ENCODE assay signal across 28 cellular contexts in genomic region chr6:13653296-13653695, GRCh38. TPM values are rescaled to one million over a fixed set of nuclear protein-coding genes. Genes with fewer than 3 reads are reported as not detected.
DNase-seq lines count a peak whose midpoint lies in the region; ATAC-seq and TF ChIP-seq lines count a peak whose summit lies in the region.
"Had no signal": no experiment of that assay in that cellular context is flagged by ENCODE, and none has a peak within 500 bp of the region (broad histone marks: within the 10 kb centered on the region; RNA-seq: fewer than 3 reads in every experiment).

No MANE protein-coding gene starts in this region.

- H3K27me3 Mint-ChIP-seq in activated naive CD8-positive, alpha-beta T cell treated with anti-CD3 and anti-CD28 coated beads, Interleukin-2, amount 50 U/mL, for 24 hours: no peaks in the 10 kb centered on the region
- H3K27me3 Mint-ChIP-seq in activated naive CD8-positive, alpha-beta T cell treated with anti-CD3 and anti-CD28 coated beads for 36 hours: no peaks in the 10 kb centered on the region
- H3K27me3 Mint-ChIP-seq: activated CD8-positive, alpha-beta T cell treated with anti-CD3 and anti-CD28 coated beads for 36 hours; activated naive CD4-positive, alpha-beta T cell treated with anti-CD3 and anti-CD28 coated beads, Interleukin-2, amount 10 ng/mL, durations not matched to agents 7 days and 5 days; type B pancreatic cell had no signal

- H3K4me3 ChIP-seq in adipocyte (ENCODE audit: low read length) (no peak overlapping the region), fibroblast of villous mesenchyme (ENCODE audit: low read depth, low read length) (no peak overlapping the region)
- H3K4me3 ChIP-seq: mucosa of descending colon, PC-9, SJCRH30, smooth muscle cell, stomach had no signal

- H3K4me3 Mint-ChIP-seq in activated naive CD8-positive, alpha-beta T cell treated with anti-CD3 and anti-CD28 coated beads, Interleukin-2, amount 50 U/mL, for 24 hours: no peak overlapping the region
- H3K4me3 Mint-ChIP-seq in activated naive CD8-positive, alpha-beta T cell treated with anti-CD3 and anti-CD28 coated beads for 36 hours: no peak overlapping the region
- H3K4me3 Mint-ChIP-seq: activated CD8-positive, alpha-beta T cell treated with anti-CD3 and anti-CD28 coated beads for 36 hours; activated naive CD4-positive, alpha-beta T cell treated with anti-CD3 and anti-CD28 coated beads, Interleukin-2, amount 10 ng/mL, durations not matched to agents 7 days and 5 days; activated T-cell treated with anti-CD3 and anti-CD28 coated beads, Interleukin-2, amount 50 U/mL, for 4 hours; neural crest cell; type B pancreatic cell; WTC11 had no signal

- peaks cover 29% of the 10 kb centered on the region for H3K36me3 ChIP-seq in adipocyte (ENCODE audit: control insufficient read depth, insufficient read depth, low read length, severe bottlenecking)

- no peak overlapping the region for H3K27ac Mint-ChIP-seq in activated naive CD8-positive, alpha-beta T cell treated with anti-CD3 and anti-CD28 coated beads, Interleukin-2, amount 50 U/mL, for 24 hours
- no peak overlapping the region for H3K27ac Mint-ChIP-seq in activated naive CD8-positive, alpha-beta T cell treated with anti-CD3 and anti-CD28 coated beads for 36 hours
- H3K27ac Mint-ChIP-seq: activated CD8-positive, alpha-beta T cell treated with anti-CD3 and anti-CD28 coated beads for 36 hours; activated naive CD4-positive, alpha-beta T cell treated with anti-CD3 and anti-CD28 coated beads, Interleukin-2, amount 10 ng/mL, durations not matched to agents 7 days and 5 days; type B pancreatic cell; WTC11 had no signal

- H3K9ac ChIP-seq in adipocyte (ENCODE audit: low read length): no peak overlapping the region
- H3K9ac ChIP-seq: KMS-11 had no signal

- DNase-seq in activated naive CD8-positive, alpha-beta T cell treated with anti-CD3 and anti-CD28 coated beads, Interleukin-2, amount 50 U/mL, for 24 hours: no peak
- DNase-seq in activated naive CD8-positive, alpha-beta T cell treated with anti-CD3 and anti-CD28 coated beads for 36 hours: no peak
- DNase-seq in adipocyte (ENCODE audit: low read depth): peak; percentile 56
- DNase-seq in fibroblast of villous mesenchyme (ENCODE audit: low read depth): peak; percentile 50
- DNase-seq in renal cortical epithelial cell (ENCODE audit: low read depth): peak; percentile 38
- DNase-seq in NCI-H2227 (lab: John Stamatoyannopoulos, UW; ENCODE audit: unreplicated experiment): no peak
- DNase-seq: 8988T; activated CD8-positive, alpha-beta T cell treated with anti-CD3 and anti-CD28 coated beads for 36 hours; activated naive CD4-positive, alpha-beta T cell treated with anti-CD3 and anti-CD28 coated beads, Interleukin-2, amount 10 ng/mL, durations not matched to agents 7 days and 5 days; activated T-cell treated with anti-CD3 and anti-CD28 coated beads, Interleukin-2, amount 50 U/mL, for 4 hours; head of caudate nucleus; left ventricle myocardium superior; mucosa of descending colon; NCI-H187 treated with DMSO at 0.1 percent for 48 hours; NCI-H226; NCI-H82; PC-9; SJCRH30; stimulated activated CD4-positive, alpha-beta T cell treated with anti-CD3 and anti-CD28 coated beads, Interleukin-4, amount 100 ng/mL, for 1 hour; stomach; T-helper 2 cell had no signal

- no peaks in the 10 kb centered on the region for H3K4me1 ChIP-seq in adipocyte (ENCODE audit: control insufficient read depth, insufficient read depth, low read length)
- H3K4me1 ChIP-seq: SJCRH30 had no signal

- H3K9me3 Mint-ChIP-seq in activated naive CD8-positive, alpha-beta T cell treated with anti-CD3 and anti-CD28 coated beads, Interleukin-2, amount 50 U/mL, for 24 hours: no peaks in the 10 kb centered on the region
- no peaks in the 10 kb centered on the region for H3K9me3 Mint-ChIP-seq in activated naive CD8-positive, alpha-beta T cell treated with anti-CD3 and anti-CD28 coated beads for 36 hours
- H3K9me3 Mint-ChIP-seq: activated CD8-positive, alpha-beta T cell treated with anti-CD3 and anti-CD28 coated beads for 36 hours; activated naive CD4-positive, alpha-beta T cell treated with anti-CD3 and anti-CD28 coated beads, Interleukin-2, amount 10 ng/mL, durations not matched to agents 7 days and 5 days; activated T-cell treated with anti-CD3 and anti-CD28 coated beads, Interleukin-2, amount 50 U/mL, for 4 hours; neural crest cell; type B pancreatic cell; WTC11 had no signal

- peaks cover 27% of the 10 kb centered on the region for H3K4me1 Mint-ChIP-seq in activated naive CD8-positive, alpha-beta T cell treated with anti-CD3 and anti-CD28 coated beads, Interleukin-2, amount 50 U/mL, for 24 hours
- H3K4me1 Mint-ChIP-seq in activated naive CD8-positive, alpha-beta T cell treated with anti-CD3 and anti-CD28 coated beads for 36 hours: peaks cover 20% of the 10 kb centered on the region

- ATAC-seq in activated naive CD8-positive, alpha-beta T cell treated with anti-CD3 and anti-CD28 coated beads, Interleukin-2, amount 50 U/mL, for 24 hours: peak; percentile 75
- no peak for ATAC-seq in GM19351 (IDR thresholded peaks at IDR 0.05; ENCODE audit: unreplicated experiment)
- ATAC-seq in HG03175 (IDR thresholded peaks at IDR 0.05; ENCODE audit: unreplicated experiment): no peak
- ATAC-seq: activated CD8-positive, alpha-beta T cell treated with anti-CD3 and anti-CD28 coated beads for 36 hours; activated T-cell treated with anti-CD3 and anti-CD28 coated beads, Interleukin-2, amount 50 U/mL, for 4 hours; left ventricle myocardium superior; mucosa of descending colon; WTC11 had no signal

- peaks cover 28% of the 10 kb centered on the region for H3K36me3 Mint-ChIP-seq in activated naive CD8-positive, alpha-beta T cell treated with anti-CD3 and anti-CD28 coated beads, Interleukin-2, amount 50 U/mL, for 24 hours (ENCODE audit: low read depth)
- H3K36me3 Mint-ChIP-seq in activated naive CD8-positive, alpha-beta T cell treated with anti-CD3 and anti-CD28 coated beads for 36 hours: peaks cover 24% of the 10 kb centered on the region

- TF ChIP-seq CTCF in fibroblast of villous mesenchyme (IDR thresholded peaks at IDR 0.05; ENCODE audit: insufficient read depth, low read depth, low read length): no peak

- no peaks in the 10 kb centered on the region for H3K9me3 ChIP-seq in adipocyte (ENCODE audit: control insufficient read depth, low read length)
- H3K9me3 ChIP-seq: mucosa of descending colon, SJCRH30, stomach had no signal

- H3K27me3 ChIP-seq in adipocyte (replicated peaks; ENCODE audit: control insufficient read depth, insufficient read depth, low read length): no peaks in the 10 kb centered on the region
- H3K27me3 ChIP-seq: SJCRH30, stomach had no signal

RNA-seq across cellular contexts. Expression of gene NOL7, which starts 38.2 kb away (rescaled TPM):
- total RNA-seq in activated naive CD8-positive, alpha-beta T cell treated with anti-CD3 and anti-CD28 coated beads for 36 hours: 100 to 1,000 TPM; 121 to 123 TPM
- total RNA-seq in fibroblast of villous mesenchyme (50.1 and 54.4 TPM in 2 replicates), renal cortical epithelial cell (76.8 and 81.1 TPM in 2 replicates)

RNA-seq across cellular contexts. Expression of gene RANBP9, which starts 58.3 kb away (rescaled TPM):
- 10 to 100 TPM; 54.9 to 56.5 TPM for total RNA-seq in activated naive CD8-positive, alpha-beta T cell treated with anti-CD3 and anti-CD28 coated beads for 36 hours
- total RNA-seq in fibroblast of villous mesenchyme (25.5 and 26.4 TPM in 2 replicates), renal cortical epithelial cell (23.1 and 57.0 TPM in 2 replicates)

Comparison
In these comparisons a context has a peak if more than half of its experiments do, and no peak if none do; other contexts are left out.
1. DNase-seq: peak in adipocyte (single experiment), fibroblast of villous mesenchyme (single experiment) and renal cortical epithelial cell (single experiment); none in activated naive CD8-positive, alpha-beta T cell treated with anti-CD3 and anti-CD28 coated beads, Interleukin-2, amount 50 U/mL, for 24 hours (single experiment), activated naive CD8-positive, alpha-beta T cell treated with anti-CD3 and anti-CD28 coated beads for 36 hours (single experiment) and NCI-H2227 (single experiment).